11 cellular contexts compared by ENCODE assay signal in genomic region chr4:131499139-131499873, GRCh38.
DNase-seq lines count a peak whose midpoint lies in the region; TF ChIP-seq lines count a peak whose summit lies in the region.
"Had no signal": no experiment of that assay in that cellular context is flagged by ENCODE, and none has a peak within 500 bp of the region (broad histone marks: within the 10 kb centered on the region; RNA-seq: fewer than 3 reads in every experiment).

No MANE protein-coding gene starts in this region.

- WGBS in GM23248 (ENCODE audit: low coverage in 1 of 2, low lambda C conversion rate in 2 of 2, missing lambda C conversion rate in 2 of 2), 2 experiments, result 3 to 5% methylated on average over 9 to 10 of the region's 10 CpGs

- no peaks in the 10 kb centered on the region for H3K27me3 ChIP-seq in GM23248 (replicated peaks; ENCODE audit: insufficient read depth)
- no peaks in the 10 kb centered on the region for H3K27me3 ChIP-seq in uterus
- H3K27me3 ChIP-seq: neutrophil, thyroid gland had no signal

- H3K4me2 ChIP-seq in GM23248 (ENCODE audit: unreplicated experiment), result no peak overlapping the region

- H3K79me2 ChIP-seq in GM23248 (ENCODE audit: insufficient read depth), result no peaks in the 10 kb centered on the region

- in situ Hi-C loops in GM23248 (cut with MboI) (no loop called here), astrocyte of the spinal cord (cut with HindIII; ENCODE audit: low sequenced_read_pairs) (no loop called here)

- no peaks in the 10 kb centered on the region for H3K9me2 ChIP-seq in GM23248 (ENCODE audit: insufficient read depth)

- intact Hi-C loops in uterus (cut with DNase I; ENCODE audit: low total_unique reads), result no loop called here

- TF ChIP-seq CTCF in astrocyte of the spinal cord (IDR thresholded peaks at IDR 0.05; ENCODE audit: low read depth, low read length) (no peak), uterus (IDR thresholded peaks at IDR 0.05) (no peak)

- H3K36me3 ChIP-seq in GM23248 (ENCODE audit: low read depth), result no peaks in the 10 kb centered on the region
- H3K36me3 ChIP-seq in uterus, result no peaks in the 10 kb centered on the region
- H3K36me3 ChIP-seq: neutrophil, thyroid gland had no signal

- H4K20me1 ChIP-seq in GM23248 (ENCODE audit: insufficient read depth), result no peaks in the 10 kb centered on the region

- DNase-seq in GM23248 (peak; percentile 1), NCI-H2171 (lab: John Stamatoyannopoulos, UW) (peak; percentile 46), astrocyte of the spinal cord (ENCODE audit: low read depth, low spot score) (peak; percentile 91), myocyte (ENCODE audit: low read depth) (peak; percentile 64), ureter (ENCODE audit: low spot score) (no peak), COR-L47 (lab: John Stamatoyannopoulos, UW) (no peak), uterus (no peak), OCI-M2 (lab: John Stamatoyannopoulos, UW; ENCODE audit: unreplicated experiment) (no peak)
- DNase-seq: activated naive CD4-positive, alpha-beta T cell treated with Interleukin-2 at 50 U/mL for 16 hours; thyroid gland had no signal

- H2AFZ ChIP-seq in GM23248, result no peak overlapping the region

- H3K9ac ChIP-seq in GM23248, result no peak overlapping the region

- H3F3A ChIP-seq in GM23248 (ENCODE audit: insufficient read depth), result no peaks in the 10 kb centered on the region

- no peaks in the 10 kb centered on the region for H3K9me3 ChIP-seq in GM23248 (ENCODE audit: low read depth)
- no peaks in the 10 kb centered on the region for H3K9me3 ChIP-seq in uterus
- H3K9me3 ChIP-seq: neutrophil, thyroid gland had no signal

- H3K4me3 ChIP-seq in GM23248 (no peak overlapping the region), astrocyte of the spinal cord (ENCODE audit: low read depth, low read length) (no peak overlapping the region), uterus (no peak overlapping the region)
- H3K4me3 ChIP-seq: thyroid gland had no signal

- H3K4me1 ChIP-seq in GM23248 (ENCODE audit: insufficient read depth) (no peaks in the 10 kb centered on the region), uterus (no peaks in the 10 kb centered on the region)
- H3K4me1 ChIP-seq: thyroid gland had no signal

- H3K27ac ChIP-seq in GM23248, result no peak overlapping the region
- H3K27ac ChIP-seq in uterus, result no peak overlapping the region
- H3K27ac ChIP-seq: neutrophil, thyroid gland had no signal

- no peak for TF ChIP-seq POLR2A in uterus (IDR thresholded peaks at IDR 0.05)

Comparison
In these comparisons a context has a peak if more than half of its experiments do, and no peak if none do; other contexts are left out.
1. DNase-seq: peak in GM23248 (single experiment), NCI-H2171 (single experiment), astrocyte of the spinal cord (single experiment) and myocyte (single experiment); none in ureter (single experiment), COR-L47 (single experiment), uterus (0 of 2) and OCI-M2 (single experiment).